ENCODE assay signal across 29 cellular contexts in the genomic region with DNA sequence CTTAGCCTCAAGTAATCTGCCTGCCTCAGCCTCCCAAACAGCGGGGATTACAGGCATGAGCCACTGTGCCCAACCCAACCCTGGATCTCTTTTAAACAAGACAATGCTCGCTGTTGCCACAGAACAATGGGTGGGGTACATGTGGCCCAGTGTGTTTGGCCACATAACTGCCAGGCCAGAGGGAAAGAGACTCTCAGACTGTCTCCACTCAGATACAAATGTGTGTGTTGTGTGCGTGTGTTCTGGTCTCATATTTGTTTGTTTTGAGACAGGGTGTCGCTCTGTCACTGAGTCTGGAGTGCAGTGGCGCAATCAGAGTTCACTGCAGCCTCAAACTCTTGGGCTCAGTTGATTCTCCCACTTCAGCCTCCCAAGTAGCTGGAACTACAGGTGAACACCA.
"Had no signal": no experiment of that assay in that cellular context is flagged by ENCODE, and none has a peak within 500 bp of the region (broad histone marks: within the 10 kb centered on the region; RNA-seq: fewer than 3 reads in every experiment).

No MANE protein-coding gene starts in this region.

- H3K4me3 ChIP-seq: ascending aorta, esophagus muscularis mucosa, left ventricle myocardium inferior, lung, pancreas, psoas muscle, smooth muscle cell, upper lobe of right lung had no signal

- H3K4me1 ChIP-seq: ascending aorta, esophagus muscularis mucosa, left ventricle myocardium inferior, pancreas, psoas muscle, upper lobe of right lung had no signal

- H3K9me3 ChIP-seq: ascending aorta, esophagus muscularis mucosa, left ventricle myocardium inferior, pancreas, psoas muscle, upper lobe of right lung had no signal

- H3K4me1 Mint-ChIP-seq: activated naive CD4-positive, alpha-beta T cell treated with anti-CD3 and anti-CD28 coated beads, Interleukin-2, amount 10 ng/mL, durations not matched to agents 7 days and 5 days; brain; stimulated activated memory B cell treated with anti-CD40 and anti-IgM and Interleukin-4, amounts not matched to agents 10 μg/mL and 1 μg/mL and 100 μg/mL, for 72 hours; stimulated activated naive CD8-positive, alpha-beta T cell treated with anti-CD3 and anti-CD28 coated beads, Interleukin-15, amount 100 ng/mL, for 72 hours had no signal

- H3K27ac Mint-ChIP-seq: activated CD8-positive, alpha-beta T cell treated with anti-CD3 and anti-CD28 coated beads for 36 hours; activated naive CD4-positive, alpha-beta T cell treated with anti-CD3 and anti-CD28 coated beads, Interleukin-2, amount 10 ng/mL, durations not matched to agents 7 days and 5 days; activated naive CD8-positive, alpha-beta T cell treated with anti-CD3 and anti-CD28 coated beads, Interleukin-2, amount 10 ng/mL, durations not matched to agents 7 days and 5 days; activated T-helper 1 cell treated with anti-CD3 and anti-CD28 coated beads, Interleukin-12 subunit alpha, Interleukin-12 subunit beta, Interleukin-2, Interleukin-4 antibody, amounts not matched to agents 30 ng/mL and 10 ng/mL and 1 ng/mL, durations not matched to agents 14 hours and 24 hours and 36 hours; brain; stimulated activated memory B cell treated with anti-CD40 and anti-IgM and Interleukin-4, amounts not matched to agents 10 μg/mL and 1 μg/mL and 100 μg/mL, for 72 hours had no signal

- H3K4me2 ChIP-seq: smooth muscle cell had no signal

- H3K27me3 Mint-ChIP-seq: activated CD8-positive, alpha-beta T cell treated with anti-CD3 and anti-CD28 coated beads for 36 hours; activated naive CD4-positive, alpha-beta T cell treated with anti-CD3 and anti-CD28 coated beads, Interleukin-2, amount 10 ng/mL, durations not matched to agents 7 days and 5 days; activated naive CD8-positive, alpha-beta T cell treated with anti-CD3 and anti-CD28 coated beads, Interleukin-2, amount 10 ng/mL, durations not matched to agents 7 days and 5 days; brain; stimulated activated memory B cell treated with anti-CD40 and anti-IgM and Interleukin-4, amounts not matched to agents 10 μg/mL and 1 μg/mL and 100 μg/mL, for 72 hours; stimulated activated naive CD8-positive, alpha-beta T cell treated with anti-CD3 and anti-CD28 coated beads, Interleukin-15, amount 100 ng/mL, for 72 hours had no signal

- H3K9me3 Mint-ChIP-seq: activated CD8-positive, alpha-beta T cell treated with anti-CD3 and anti-CD28 coated beads for 36 hours; activated naive CD4-positive, alpha-beta T cell treated with anti-CD3 and anti-CD28 coated beads, Interleukin-2, amount 10 ng/mL, durations not matched to agents 7 days and 5 days; activated naive CD8-positive, alpha-beta T cell treated with anti-CD3 and anti-CD28 coated beads, Interleukin-2, amount 10 ng/mL, durations not matched to agents 7 days and 5 days; activated T-helper 1 cell treated with anti-CD3 and anti-CD28 coated beads, Interleukin-12 subunit alpha, Interleukin-12 subunit beta, Interleukin-2, Interleukin-4 antibody, amounts not matched to agents 30 ng/mL and 10 ng/mL and 1 ng/mL, durations not matched to agents 14 hours and 24 hours and 36 hours; brain; stimulated activated memory B cell treated with anti-CD40 and anti-IgM and Interleukin-4, amounts not matched to agents 10 μg/mL and 1 μg/mL and 100 μg/mL, for 72 hours; stimulated activated naive CD8-positive, alpha-beta T cell treated with anti-CD3 and anti-CD28 coated beads, Interleukin-15, amount 100 ng/mL, for 72 hours had no signal

- DNase-seq: activated CD4-positive, alpha-beta T cell treated with anti-CD3 and anti-CD28 coated beads, Interleukin-2, amount 50 U/mL, for 1 hour; activated CD4-positive, CD25-positive, alpha-beta regulatory T cell treated with anti-CD3 and anti-CD28 coated beads, Interleukin-2, amount 50 U/mL, for 72 hours; activated CD8-positive, alpha-beta T cell treated with anti-CD3 and anti-CD28 coated beads for 36 hours; activated effector memory CD4-positive, alpha-beta T cell treated with anti-CD3 and anti-CD28 coated beads, Interleukin-2, amount 50 U/mL, for 16 hours; activated naive CD4-positive, alpha-beta T cell treated with anti-CD3 and anti-CD28 coated beads, Interleukin-2, amount 10 ng/mL, durations not matched to agents 7 days and 5 days; activated naive CD8-positive, alpha-beta T cell treated with anti-CD3 and anti-CD28 coated beads, Interleukin-2, amount 10 ng/mL, durations not matched to agents 7 days and 5 days; caudate nucleus; cortex of kidney; foreskin melanocyte; kidney glomerular epithelial cell; left ventricle myocardium inferior; mesendoderm; pancreas; psoas muscle; stimulated activated CD4-positive, alpha-beta T cell treated with anti-CD3 and anti-CD28 coated beads, Interleukin-1b, Interleukin-23, amount 100 ng/mL, for 48 hours; stimulated activated CD4-positive, alpha-beta T cell treated with anti-CD3 and anti-CD28 coated beads, Interleukin-4, amount 100 ng/mL, for 4 hours; stimulated activated CD8-positive, alpha-beta memory T cell treated with anti-CD3 and anti-CD28 coated beads, Interleukin-4, amount 100 ng/mL, for 48 hours; stimulated activated naive CD8-positive, alpha-beta T cell treated with anti-CD3 and anti-CD28 coated beads, Interleukin-15, amount 100 ng/mL, for 72 hours; substantia nigra; T-helper 9 cell; upper lobe of right lung; WERI-Rb-1 had no signal

- H3K27ac ChIP-seq: ascending aorta, esophagus muscularis mucosa, left ventricle myocardium inferior, pancreas, psoas muscle, upper lobe of right lung, WERI-Rb-1 had no signal

- ATAC-seq: activated CD8-positive, alpha-beta T cell treated with anti-CD3 and anti-CD28 coated beads for 36 hours; pancreas; psoas muscle; stimulated activated memory B cell treated with anti-CD40 and anti-IgM and Interleukin-4, amounts not matched to agents 10 μg/mL and 1 μg/mL and 100 μg/mL, for 72 hours; stimulated activated naive CD8-positive, alpha-beta T cell treated with anti-CD3 and anti-CD28 coated beads, Interleukin-15, amount 100 ng/mL, for 72 hours; upper lobe of right lung had no signal

- H3K4me3 Mint-ChIP-seq: activated CD8-positive, alpha-beta T cell treated with anti-CD3 and anti-CD28 coated beads for 36 hours; activated naive CD4-positive, alpha-beta T cell treated with anti-CD3 and anti-CD28 coated beads, Interleukin-2, amount 10 ng/mL, durations not matched to agents 7 days and 5 days; activated naive CD8-positive, alpha-beta T cell treated with anti-CD3 and anti-CD28 coated beads, Interleukin-2, amount 10 ng/mL, durations not matched to agents 7 days and 5 days; activated T-helper 1 cell treated with anti-CD3 and anti-CD28 coated beads, Interleukin-12 subunit alpha, Interleukin-12 subunit beta, Interleukin-2, Interleukin-4 antibody, amounts not matched to agents 30 ng/mL and 10 ng/mL and 1 ng/mL, durations not matched to agents 14 hours and 24 hours and 36 hours; brain; stimulated activated memory B cell treated with anti-CD40 and anti-IgM and Interleukin-4, amounts not matched to agents 10 μg/mL and 1 μg/mL and 100 μg/mL, for 72 hours; stimulated activated naive CD8-positive, alpha-beta T cell treated with anti-CD3 and anti-CD28 coated beads, Interleukin-15, amount 100 ng/mL, for 72 hours had no signal

- H3K27me3 ChIP-seq: ascending aorta, esophagus muscularis mucosa, pancreas, upper lobe of right lung had no signal
